ENCODE assay signal across 20 cellular contexts in the genomic region with DNA sequence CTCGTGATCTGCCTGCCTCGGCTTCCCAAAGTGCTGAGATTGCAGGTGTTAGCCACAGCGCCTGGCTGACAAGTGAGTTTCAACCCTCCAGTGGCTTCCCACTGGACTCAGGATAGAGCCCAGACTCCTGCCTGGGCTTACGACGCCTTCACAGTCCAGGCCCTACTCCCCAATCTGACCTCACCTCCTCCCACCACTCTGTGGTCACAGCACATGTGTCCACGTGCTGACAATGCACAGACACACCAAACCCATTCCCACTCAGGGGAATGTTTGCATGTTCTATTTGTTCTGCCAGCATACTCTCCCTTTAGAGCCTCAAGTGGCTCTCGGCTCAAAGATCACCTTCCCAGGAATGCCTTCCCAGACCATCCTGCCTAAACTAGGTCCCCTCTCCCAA.
"Had no signal": no experiment of that assay in that cellular context is flagged by ENCODE, and none has a peak within 500 bp of the region (broad histone marks: within the 10 kb centered on the region; RNA-seq: fewer than 3 reads in every experiment).

No MANE protein-coding gene starts in this region.

- H3K36me3 ChIP-seq: brain microvascular endothelial cell, pancreas, stomach, thoracic aorta, uterus had no signal

- ATAC-seq: esophagus mucosa had no signal

- H3K4me3 Mint-ChIP-seq: activated B cell treated with CpG ODN at 0.5 μM for 24 hours; activated naive CD8-positive, alpha-beta T cell; immature natural killer cell; nephron had no signal

- H3K27ac Mint-ChIP-seq: activated B cell treated with CpG ODN at 0.5 μM for 24 hours; activated naive CD8-positive, alpha-beta T cell; nephron had no signal

- H3K4me1 ChIP-seq: uterus had no signal

- FAIRE-seq: endometrium, pancreas had no signal

- H3K4me1 Mint-ChIP-seq: immature natural killer cell, nephron had no signal

- H3K9me3 ChIP-seq: pancreas, stomach, thoracic aorta, uterus had no signal

- H3K27ac ChIP-seq: brain microvascular endothelial cell, dorsolateral prefrontal cortex, pancreas, stomach, thoracic aorta, uterus had no signal

- H3K9me3 Mint-ChIP-seq: activated B cell treated with CpG ODN at 0.5 μM for 24 hours, immature natural killer cell, nephron had no signal

- H3K4me3 ChIP-seq: dorsolateral prefrontal cortex, pancreas, stomach, thoracic aorta, uterus had no signal

- DNase-seq: activated B cell treated with CpG ODN at 0.5 μM for 24 hours; activated effector memory CD4-positive, alpha-beta T cell treated with Interleukin-2 at 50 U/mL for 16 hours; activated T-cell treated with anti-CD3 and anti-CD28 coated beads, Interleukin-2, amount 50 U/mL, for 1 hour; brain microvascular endothelial cell; cerebellar nuclear complex; dorsolateral prefrontal cortex; immature natural killer cell; left cardiac atrium; mesenchymal stem cell; pancreas; retina; stimulated activated CD4-positive, alpha-beta T cell treated with anti-CD3 and anti-CD28 coated beads, Interleukin-15, amount 100 ng/mL, for 24 hours; stimulated activated CD4-positive, alpha-beta T cell treated with anti-CD3 and anti-CD28 coated beads, Interleukin-4, amount 100 ng/mL, for 4 hours; stomach; uterus had no signal

- H3K27me3 Mint-ChIP-seq: activated B cell treated with CpG ODN at 0.5 μM for 24 hours; activated naive CD8-positive, alpha-beta T cell had no signal

- H3K27me3 ChIP-seq: brain microvascular endothelial cell, dorsolateral prefrontal cortex, pancreas, stomach, uterus had no signal
